Comparison of ENCODE assay signal across 19 cellular contexts in genomic region chr14:68693926-68694325, GRCh38.
DNase-seq lines count a peak whose midpoint lies in the region; ATAC-seq and TF ChIP-seq lines count a peak whose summit lies in the region.
"Had no signal": no experiment of that assay in that cellular context is flagged by ENCODE, and none has a peak within 500 bp of the region (broad histone marks: within the 10 kb centered on the region; RNA-seq: fewer than 3 reads in every experiment).

No MANE protein-coding gene starts in this region.

- ATAC-seq in CD4-positive, CD25-positive, alpha-beta regulatory T cell (ENCODE audit: low read depth in 2 of 2) = no peak
- no peak for ATAC-seq in activated T-helper 17 cell treated with anti-CD3 and anti-CD28 coated beads, Interleukin-2, amount 50 U/mL, for 72 hours (replicated peaks)
- ATAC-seq in HG03571 (IDR thresholded peaks at IDR 0.05; ENCODE audit: unreplicated experiment) (no peak), GM18502 (IDR thresholded peaks at IDR 0.05; ENCODE audit: poor library complexity, unreplicated experiment) (no peak), HG02588 (IDR thresholded peaks at IDR 0.05; ENCODE audit: unreplicated experiment) (no peak)
- ATAC-seq: lower lobe of right lung; stimulated activated effector memory CD8-positive, alpha-beta T cell treated with anti-CD3 and anti-CD28 coated beads, Interleukin-12 subunit alpha, Interleukin-12 subunit beta, amount 100 ng/mL, for 72 hours had no signal

- no peaks in the 10 kb centered on the region for H3K9me3 ChIP-seq in CD4-positive, CD25-positive, alpha-beta regulatory T cell (ENCODE audit: control insufficient read depth in 2 of 2, low read length in 2 of 2)
- no peaks in the 10 kb centered on the region for H3K9me3 ChIP-seq in fibroblast of lung (ENCODE audit: control insufficient read depth, insufficient read depth, low read depth, low read length)
- no peaks in the 10 kb centered on the region for H3K9me3 ChIP-seq in skeletal muscle tissue (ENCODE audit: control insufficient read depth in 3 of 3, low read length in 3 of 3)
- H3K9me3 ChIP-seq: ascending aorta, lower lobe of right lung, SK-N-SH had no signal

- no peaks in the 10 kb centered on the region for H3K27me3 Mint-ChIP-seq in CD4-positive, CD25-positive, alpha-beta regulatory T cell
- no peaks in the 10 kb centered on the region for H3K27me3 Mint-ChIP-seq in activated T-helper 17 cell treated with anti-CD3 and anti-CD28 coated beads, Interleukin-2, amount 50 U/mL, for 72 hours

- peak overlapping the region in 2 of 3 donors; percentile 52 to 67 for H3K27ac Mint-ChIP-seq in CD4-positive, CD25-positive, alpha-beta regulatory T cell
- H3K27ac Mint-ChIP-seq in activated T-helper 17 cell treated with anti-CD3 and anti-CD28 coated beads, Interleukin-2, amount 50 U/mL, for 72 hours = peak overlapping the region; percentile 87
- H3K27ac Mint-ChIP-seq: endodermal cell had no signal

- no peaks in the 10 kb centered on the region for H3K79me2 ChIP-seq in fibroblast of lung (ENCODE audit: control insufficient read depth, insufficient read depth, low read length)

- no peaks in the 10 kb centered on the region for H3K36me3 ChIP-seq in CD4-positive, CD25-positive, alpha-beta regulatory T cell (ENCODE audit: control insufficient read depth, insufficient read depth, low read length)
- H3K36me3 ChIP-seq in fibroblast of lung (ENCODE audit: control insufficient read depth, insufficient read depth, low read length) (no peaks in the 10 kb centered on the region), skeletal muscle tissue (ENCODE audit: control insufficient read depth in 3 of 3, insufficient read depth in 3 of 3, low read length in 3 of 3) (no peaks in the 10 kb centered on the region)
- H3K36me3 ChIP-seq: ascending aorta, lower lobe of right lung had no signal

- no peak overlapping the region for H3K4me3 Mint-ChIP-seq in CD4-positive, CD25-positive, alpha-beta regulatory T cell
- no peak overlapping the region for H3K4me3 Mint-ChIP-seq in activated T-helper 17 cell treated with anti-CD3 and anti-CD28 coated beads, Interleukin-2, amount 50 U/mL, for 72 hours
- H3K4me3 Mint-ChIP-seq: endodermal cell; stimulated activated effector memory CD8-positive, alpha-beta T cell treated with anti-CD3 and anti-CD28 coated beads, Interleukin-12 subunit alpha, Interleukin-12 subunit beta, amount 100 ng/mL, for 72 hours had no signal

- H3K27ac ChIP-seq in CD4-positive, CD25-positive, alpha-beta regulatory T cell (ENCODE audit: insufficient read depth, low read length, poor library complexity, severe bottlenecking) = no peak overlapping the region
- H3K27ac ChIP-seq in fibroblast of lung (ENCODE audit: insufficient read depth, low read length) = peak overlapping the region; percentile 79
- peak overlapping the region; percentile 80 for H3K27ac ChIP-seq in skeletal muscle tissue (ENCODE audit: low read depth, low read length)
- H3K27ac ChIP-seq: HL-60, lower lobe of right lung had no signal

- H2AFZ ChIP-seq in fibroblast of lung (ENCODE audit: low read length) = no peak overlapping the region

- no peak overlapping the region for H3K4me2 ChIP-seq in fibroblast of lung (ENCODE audit: extremely low read depth, insufficient read depth, low read length)

- TF ChIP-seq CTCF in fibroblast of lung (conservative IDR thresholded peaks at IDR 0.05 in 1 of 2, IDR thresholded peaks at IDR 0.05 in 1 of 2; ENCODE audit: low read depth in 1 of 2, low read length in 2 of 2) = no peak

- H3K4me1 ChIP-seq in CD4-positive, CD25-positive, alpha-beta regulatory T cell (ENCODE audit: control insufficient read depth, insufficient read depth, low read length, poor library complexity, severe bottlenecking) = peaks cover 3% of the 10 kb centered on the region
- H3K4me1 ChIP-seq in fibroblast of lung (ENCODE audit: control insufficient read depth, extremely low read depth, insufficient read depth, low read length) (peaks cover 39% of the 10 kb centered on the region), skeletal muscle tissue (ENCODE audit: control insufficient read depth in 3 of 3, insufficient read depth in 3 of 3, low read length in 3 of 3) (peaks cover 8 to 37% (median 20%) of the 10 kb centered on the region in 3 donors)

- peaks cover 0 to 3% (median 0%) of the 10 kb centered on the region in 7 donors for H3K9me3 Mint-ChIP-seq in CD4-positive, CD25-positive, alpha-beta regulatory T cell
- no peaks in the 10 kb centered on the region for H3K9me3 Mint-ChIP-seq in activated T-helper 17 cell treated with anti-CD3 and anti-CD28 coated beads, Interleukin-2, amount 50 U/mL, for 72 hours
- H3K9me3 Mint-ChIP-seq: endodermal cell; stimulated activated effector memory CD8-positive, alpha-beta T cell treated with anti-CD3 and anti-CD28 coated beads, Interleukin-12 subunit alpha, Interleukin-12 subunit beta, amount 100 ng/mL, for 72 hours had no signal

- H3K4me3 ChIP-seq in CD4-positive, CD25-positive, alpha-beta regulatory T cell (ENCODE audit: low read depth, low read length) = no peak overlapping the region
- H3K4me3 ChIP-seq in fibroblast of lung (replicated peaks in 1 of 4; ENCODE audit: control extremely low read depth in 1 of 4, insufficient read depth in 1 of 4, low read depth in 3 of 4, low read length in 4 of 4) = no peak overlapping the region
- H3K4me3 ChIP-seq in skeletal muscle tissue (ENCODE audit: low read length in 3 of 3) = no peak overlapping the region
- H3K4me3 ChIP-seq: ascending aorta, lower lobe of right lung had no signal

- peaks cover 0 to 36% (median 22%) of the 10 kb centered on the region in 4 donors for H3K4me1 Mint-ChIP-seq in CD4-positive, CD25-positive, alpha-beta regulatory T cell
- H3K4me1 Mint-ChIP-seq in activated T-helper 17 cell treated with anti-CD3 and anti-CD28 coated beads, Interleukin-2, amount 50 U/mL, for 72 hours = peaks cover 13% of the 10 kb centered on the region

- H3K36me3 Mint-ChIP-seq in CD4-positive, CD25-positive, alpha-beta regulatory T cell = peaks cover 7% of the 10 kb centered on the region
- no peaks in the 10 kb centered on the region for H3K36me3 Mint-ChIP-seq in activated T-helper 17 cell treated with anti-CD3 and anti-CD28 coated beads, Interleukin-2, amount 50 U/mL, for 72 hours (ENCODE audit: low read depth)

- no peak for DNase-seq in CD4-positive, CD25-positive, alpha-beta regulatory T cell
- DNase-seq in fibroblast of lung (ENCODE audit: low read depth in 2 of 2) = no peak
- DNase-seq in GDM1 (lab: John Stamatoyannopoulos, UW) = no peak
- DNase-seq: activated CD4-positive, alpha-beta T cell treated with anti-CD3 and anti-CD28 coated beads, Interleukin-2, amount 50 U/mL, for 48 hours; activated naive CD4-positive, alpha-beta T cell treated with anti-CD3 and anti-CD28 coated beads, Interleukin-2, amount 50 U/mL, for 16 hours; DND-41; endodermal cell; lower lobe of right lung; NCI-H1417 treated with DMSO at 0.1 percent for 48 hours; NCI-H510A; SK-N-SH had no signal

- no peaks in the 10 kb centered on the region for H4K20me1 ChIP-seq in fibroblast of lung (ENCODE audit: control insufficient read depth, extremely low read depth, insufficient read depth, low read length)

- H3K9ac ChIP-seq in fibroblast of lung (ENCODE audit: insufficient read depth, low read length) (no peak overlapping the region), skeletal muscle tissue (ENCODE audit: low read depth in 1 of 3, low read length in 3 of 3) (no peak overlapping the region)
- H3K9ac ChIP-seq: SK-N-SH had no signal

- H3K27me3 ChIP-seq in CD4-positive, CD25-positive, alpha-beta regulatory T cell (ENCODE audit: control insufficient read depth, insufficient read depth, low read length) = no peaks in the 10 kb centered on the region
- H3K27me3 ChIP-seq in fibroblast of lung (ENCODE audit: control insufficient read depth, insufficient read depth, low read length) (no peaks in the 10 kb centered on the region), skeletal muscle tissue (ENCODE audit: control insufficient read depth in 3 of 3, insufficient read depth in 3 of 3, low read length in 3 of 3) (no peaks in the 10 kb centered on the region)
- H3K27me3 ChIP-seq: ascending aorta had no signal
